1 cellular context compared by ENCODE assay signal in genomic region chr4:99949034-99949998, GRCh38.
TF ChIP-seq lines count a peak whose summit lies in the region.

No MANE protein-coding gene starts in this region.

TF ChIP-seq in HepG2, 621 proteins besides CTCF, POLR2A, EP300 and RAD21 (continued from another document and continues in another):
- TF ChIP-seq ZNF142 (CRISPR knock-in tag; IDR thresholded peaks at IDR 0.05) (no peak), TRAFD1 (CRISPR knock-in tag; IDR thresholded peaks at IDR 0.05; ENCODE audit: borderline replicate concordance) (no peak), JUNB (CRISPR knock-in tag; IDR thresholded peaks at IDR 0.05; ENCODE audit: borderline replicate concordance) (no peak; the same call in 1 of the 2 replicates), ZNF318 (CRISPR knock-in tag; IDR thresholded peaks at IDR 0.05) (no peak), ZNF512B (CRISPR knock-in tag; IDR thresholded peaks at IDR 0.05; ENCODE audit: borderline replicate concordance) (no peak), AKNA (CRISPR knock-in tag; IDR thresholded peaks at IDR 0.05; ENCODE audit: borderline replicate concordance) (no peak), ZNF616 (CRISPR knock-in tag; IDR thresholded peaks at IDR 0.05; ENCODE audit: low read depth) (no peak), FOXP4 (CRISPR knock-in tag; IDR thresholded peaks at IDR 0.05) (peak; percentile 35; the same call in 1 of the 2 replicates), ATF2 (CRISPR knock-in tag; IDR thresholded peaks at IDR 0.05) (peak; percentile 58), CBX5 (CRISPR knock-in tag; IDR thresholded peaks at IDR 0.05; ENCODE audit: borderline replicate concordance) (0 out of 2 replicates have a peak, but pooled peaks have one; percentile 10), SPEN (CRISPR knock-in tag; IDR thresholded peaks at IDR 0.05; ENCODE audit: low read depth) (no peak), GRHL1 (CRISPR knock-in tag; conservative IDR thresholded peaks at IDR 0.05) (no peak), TRIM24 (CRISPR knock-in tag; IDR thresholded peaks at IDR 0.05) (no peak), MAFG (CRISPR knock-in tag; IDR thresholded peaks at IDR 0.05) (no peak)
